Comparison of ENCODE assay signal across 14 cellular contexts in genomic region chr10:100882681-100883321, GRCh38. TPM values are rescaled to one million over a fixed set of nuclear protein-coding genes. Genes with fewer than 3 reads are reported as not detected.
DNase-seq lines count a peak whose midpoint lies in the region; ATAC-seq and TF ChIP-seq lines count a peak whose summit lies in the region.
"Had no signal": no experiment of that assay in that cellular context is flagged by ENCODE, and none has a peak within 500 bp of the region (broad histone marks: within the 10 kb centered on the region; RNA-seq: fewer than 3 reads in every experiment).

No MANE protein-coding gene starts in this region.

- peaks cover 36% of the 10 kb centered on the region for H3K27me3 Mint-ChIP-seq in progenitor cell of endocrine pancreas

- DNase-seq in EL (peak; percentile 59), astrocyte of the cerebellum (ENCODE audit: low read depth) (peak; percentile 55), heart left ventricle (peak in 2 of 5 donors; percentile 35 to 52), progenitor cell of endocrine pancreas (ENCODE audit: low spot score, unreplicated experiment) (no peak), SKM-1 (lab: John Stamatoyannopoulos, UW; ENCODE audit: unreplicated experiment) (no peak), HUDEP-2 (lab: John Stamatoyannopoulos, UW; ENCODE audit: unreplicated experiment in 76 of 76) (no peak), DMS79 treated with DMSO at 0.1 percent for 48 hours (lab: John Stamatoyannopoulos, UW) (no peak)
- DNase-seq: activated B cell treated with CpG ODN at 0.5 μM for 24 hours; CD4-positive, CD25-positive, alpha-beta regulatory T cell; NCI-H524; small intestine had no signal

- H3K27me3 ChIP-seq in heart left ventricle: peaks cover 0 to 9% (median 0%) of the 10 kb centered on the region in 9 donors

- peak overlapping the region in 4 of 12 donors; percentile 8 to 34 (median 12) for H3K27ac ChIP-seq in heart left ventricle

- no peak for TF ChIP-seq POLR2A in heart left ventricle (IDR thresholded peaks at IDR 0.05)

- WGBS in heart left ventricle, 4 donors: 38 to 64% (median 50%) methylated on average over 23 of the region's 23 CpGs

- H3K36me3 ChIP-seq in heart left ventricle: no peaks in the 10 kb centered on the region

- intact Hi-C loops in heart left ventricle (cut with DNase I): no loop called here

- H3K4me1 Mint-ChIP-seq in progenitor cell of endocrine pancreas (ENCODE audit: low read depth): peaks cover 11% of the 10 kb centered on the region
- H3K4me1 Mint-ChIP-seq: activated B cell treated with CpG ODN at 0.5 μM for 24 hours; CD4-positive, CD25-positive, alpha-beta regulatory T cell; memory B cell had no signal

- no peaks in the 10 kb centered on the region for H3K36me3 Mint-ChIP-seq in progenitor cell of endocrine pancreas (ENCODE audit: insufficient read depth)
- H3K36me3 Mint-ChIP-seq: CD4-positive, CD25-positive, alpha-beta regulatory T cell; memory B cell had no signal

- no peaks in the 10 kb centered on the region for H3K9me3 Mint-ChIP-seq in progenitor cell of endocrine pancreas (ENCODE audit: low read depth)
- H3K9me3 Mint-ChIP-seq: activated B cell treated with CpG ODN at 0.5 μM for 24 hours; activated T-helper 1 cell treated with anti-CD3 and anti-CD28 coated beads, Interleukin-12 subunit alpha, Interleukin-12 subunit beta, Interleukin-2, Interleukin-4 antibody, amounts not matched to agents 30 ng/mL and 10 ng/mL and 1 ng/mL, durations not matched to agents 14 hours and 24 hours and 36 hours; CD4-positive, CD25-positive, alpha-beta regulatory T cell; memory B cell had no signal

- H3K9me3 ChIP-seq in heart left ventricle: no peaks in the 10 kb centered on the region

- H3K4me3 ChIP-seq in astrocyte of the cerebellum (ENCODE audit: low read depth, low read length) (no peak overlapping the region), heart left ventricle (no peak overlapping the region)

- TF ChIP-seq CTCF in astrocyte of the cerebellum (IDR thresholded peaks at IDR 0.05; ENCODE audit: low read depth, low read length, missing control alignments): no peak
- TF ChIP-seq CTCF in heart left ventricle (IDR thresholded peaks at IDR 0.05): no peak
- TF ChIP-seq CTCF in progenitor cell of endocrine pancreas (IDR thresholded peaks at IDR 0.05; ENCODE audit: unreplicated experiment): no peak

- H3K4me1 ChIP-seq in heart left ventricle: peaks cover 0 to 25% (median 0%) of the 10 kb centered on the region in 12 donors

- no peak overlapping the region for H3K27ac Mint-ChIP-seq in progenitor cell of endocrine pancreas
- H3K27ac Mint-ChIP-seq: activated B cell treated with CpG ODN at 0.5 μM for 24 hours; activated T-helper 1 cell treated with anti-CD3 and anti-CD28 coated beads, Interleukin-12 subunit alpha, Interleukin-12 subunit beta, Interleukin-2, Interleukin-4 antibody, amounts not matched to agents 30 ng/mL and 10 ng/mL and 1 ng/mL, durations not matched to agents 14 hours and 24 hours and 36 hours; memory B cell had no signal

- H3K4me3 Mint-ChIP-seq in progenitor cell of endocrine pancreas (ENCODE audit: low read depth): peak overlapping the region; percentile 3
- H3K4me3 Mint-ChIP-seq: activated B cell treated with CpG ODN at 0.5 μM for 24 hours; activated T-helper 1 cell treated with anti-CD3 and anti-CD28 coated beads, Interleukin-12 subunit alpha, Interleukin-12 subunit beta, Interleukin-2, Interleukin-4 antibody, amounts not matched to agents 30 ng/mL and 10 ng/mL and 1 ng/mL, durations not matched to agents 14 hours and 24 hours and 36 hours; CD4-positive, CD25-positive, alpha-beta regulatory T cell; memory B cell had no signal

- ATAC-seq in heart left ventricle (peak in 3 of 4 donors; percentile 22 to 29 (median 27)), HG02852 (IDR thresholded peaks at IDR 0.05; ENCODE audit: unreplicated experiment) (no peak)

- in situ Hi-C loops in astrocyte of the cerebellum (cut with HindIII; ENCODE audit: low sequenced_read_pairs): loop anchor here (25.0 kb wide), 1 partner anchor 546 kb away; the partner anchor contains the start of genes PKD2L1 and SCD

RNA-seq across cellular contexts. Expression of gene SLF2, which starts 30.0 kb away (rescaled TPM):
- total RNA-seq in heart left ventricle (10 to 100 TPM in 8 of 9 donors, 1 to 10 TPM in 1; 9.2 to 26.9 (median 17.9) TPM), progenitor cell of endocrine pancreas (29.9 and 31.8 TPM in 2 replicates)
- 10 to 100 TPM in 1 of 2 donors, 1 to 10 TPM in 1; 7.5 to 11.0 TPM for polyA plus RNA-seq in heart left ventricle

Comparison
In these comparisons a context has a peak if more than half of its experiments do, and no peak if none do; other contexts are left out.
1. DNase-seq: peak in EL (single experiment) and astrocyte of the cerebellum (single experiment); none in progenitor cell of endocrine pancreas (single experiment), SKM-1 (single experiment), HUDEP-2 (0 of 76) and DMS79 treated with DMSO at 0.1 percent for 48 hours (single experiment).